In the genomic region with DNA sequence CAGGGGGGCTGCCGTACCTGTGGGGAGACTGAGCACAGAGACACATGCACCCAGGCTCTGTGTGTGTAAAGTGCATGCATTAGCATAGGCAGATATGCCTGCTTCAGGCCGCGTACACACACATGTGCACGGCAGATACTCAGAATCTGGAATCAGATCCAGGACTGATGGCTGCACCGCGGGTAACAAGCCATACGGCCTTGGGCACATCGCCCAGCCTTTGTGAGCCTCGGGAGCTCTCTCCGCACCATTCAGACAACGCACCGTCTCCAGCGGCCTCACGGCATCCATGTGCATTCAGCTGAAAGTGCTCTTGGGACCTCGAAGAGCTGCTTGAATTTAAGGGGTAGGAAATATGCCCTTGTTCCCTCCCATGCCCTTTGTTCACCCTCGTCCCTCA, we compare ENCODE assay signal across 1 cellular context.
TF ChIP-seq lines count a peak whose summit lies in the region.

No MANE protein-coding gene starts in this region.

TF ChIP-seq in GM23338, 12 proteins besides CTCF, POLR2A, EP300 and RAD21:
- no peak for TF ChIP-seq ZNF114 (CRISPR knock-in tag; IDR thresholded peaks at IDR 0.05)
- TF ChIP-seq EZH2phosphoT487 (IDR thresholded peaks at IDR 0.05; ENCODE audit: unreplicated experiment), result no peak
- TF ChIP-seq, protein P1, sequence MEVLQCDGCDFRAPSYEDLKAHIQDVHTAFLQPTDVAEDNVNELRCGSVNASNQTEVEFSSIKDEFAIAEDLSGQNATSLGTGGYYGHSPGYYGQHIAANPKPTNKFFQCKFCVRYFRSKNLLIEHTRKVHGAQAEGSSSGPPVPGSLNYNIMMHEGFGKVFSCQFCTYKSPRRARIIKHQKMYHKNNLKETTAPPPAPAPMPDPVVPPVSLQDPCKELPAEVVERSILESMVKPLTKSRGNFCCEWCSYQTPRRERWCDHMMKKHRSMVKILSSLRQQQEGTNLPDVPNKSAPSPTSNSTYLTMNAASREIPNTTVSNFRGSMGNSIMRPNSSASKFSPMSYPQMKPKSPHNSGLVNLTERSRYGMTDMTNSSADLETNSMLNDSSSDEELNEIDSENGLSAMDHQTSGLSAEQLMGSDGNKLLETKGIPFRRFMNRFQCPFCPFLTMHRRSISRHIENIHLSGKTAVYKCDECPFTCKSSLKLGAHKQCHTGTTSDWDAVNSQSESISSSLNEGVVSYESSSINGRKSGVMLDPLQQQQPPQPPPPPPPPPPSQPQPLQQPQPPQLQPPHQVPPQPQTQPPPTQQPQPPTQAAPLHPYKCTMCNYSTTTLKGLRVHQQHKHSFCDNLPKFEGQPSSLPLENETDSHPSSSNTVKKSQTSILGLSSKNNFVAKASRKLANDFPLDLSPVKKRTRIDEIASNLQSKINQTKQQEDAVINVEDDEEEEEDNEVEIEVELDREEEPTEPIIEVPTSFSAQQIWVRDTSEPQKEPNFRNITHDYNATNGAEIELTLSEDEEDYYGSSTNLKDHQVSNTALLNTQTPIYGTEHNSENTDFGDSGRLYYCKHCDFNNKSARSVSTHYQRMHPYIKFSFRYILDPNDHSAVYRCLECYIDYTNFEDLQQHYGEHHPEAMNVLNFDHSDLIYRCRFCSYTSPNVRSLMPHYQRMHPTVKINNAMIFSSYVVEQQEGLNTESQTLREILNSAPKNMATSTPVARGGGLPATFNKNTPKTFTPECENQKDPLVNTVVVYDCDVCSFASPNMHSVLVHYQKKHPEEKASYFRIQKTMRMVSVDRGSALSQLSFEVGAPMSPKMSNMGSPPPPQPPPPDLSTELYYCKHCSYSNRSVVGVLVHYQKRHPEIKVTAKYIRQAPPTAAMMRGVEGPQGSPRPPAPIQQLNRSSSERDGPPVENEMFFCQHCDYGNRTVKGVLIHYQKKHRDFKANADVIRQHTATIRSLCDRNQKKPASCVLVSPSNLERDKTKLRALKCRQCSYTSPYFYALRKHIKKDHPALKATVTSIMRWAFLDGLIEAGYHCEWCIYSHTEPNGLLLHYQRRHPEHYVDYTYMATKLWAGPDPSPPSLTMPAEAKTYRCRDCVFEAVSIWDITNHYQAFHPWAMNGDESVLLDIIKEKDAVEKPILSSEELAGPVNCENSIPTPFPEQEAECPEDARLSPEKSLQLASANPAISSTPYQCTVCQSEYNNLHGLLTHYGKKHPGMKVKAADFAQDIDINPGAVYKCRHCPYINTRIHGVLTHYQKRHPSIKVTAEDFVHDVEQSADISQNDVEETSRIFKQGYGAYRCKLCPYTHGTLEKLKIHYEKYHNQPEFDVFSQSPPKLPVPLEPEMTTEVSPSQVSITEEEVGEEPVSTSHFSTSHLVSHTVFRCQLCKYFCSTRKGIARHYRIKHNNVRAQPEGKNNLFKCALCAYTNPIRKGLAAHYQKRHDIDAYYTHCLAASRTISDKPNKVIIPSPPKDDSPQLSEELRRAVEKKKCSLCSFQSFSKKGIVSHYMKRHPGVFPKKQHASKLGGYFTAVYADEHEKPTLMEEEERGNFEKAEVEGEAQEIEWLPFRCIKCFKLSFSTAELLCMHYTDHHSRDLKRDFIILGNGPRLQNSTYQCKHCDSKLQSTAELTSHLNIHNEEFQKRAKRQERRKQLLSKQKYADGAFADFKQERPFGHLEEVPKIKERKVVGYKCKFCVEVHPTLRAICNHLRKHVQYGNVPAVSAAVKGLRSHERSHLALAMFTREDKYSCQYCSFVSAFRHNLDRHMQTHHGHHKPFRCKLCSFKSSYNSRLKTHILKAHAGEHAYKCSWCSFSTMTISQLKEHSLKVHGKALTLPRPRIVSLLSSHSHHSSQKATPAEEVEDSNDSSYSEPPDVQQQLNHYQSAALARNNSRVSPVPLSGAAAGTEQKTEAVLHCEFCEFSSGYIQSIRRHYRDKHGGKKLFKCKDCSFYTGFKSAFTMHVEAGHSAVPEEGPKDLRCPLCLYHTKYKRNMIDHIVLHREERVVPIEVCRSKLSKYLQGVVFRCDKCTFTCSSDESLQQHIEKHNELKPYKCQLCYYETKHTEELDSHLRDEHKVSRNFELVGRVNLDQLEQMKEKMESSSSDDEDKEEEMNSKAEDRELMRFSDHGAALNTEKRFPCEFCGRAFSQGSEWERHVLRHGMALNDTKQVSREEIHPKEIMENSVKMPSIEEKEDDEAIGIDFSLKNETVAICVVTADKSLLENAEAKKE (CRISPR knock-in tag; IDR thresholded peaks at IDR 0.05), result no peak
- no peak for TF ChIP-seq EZH2 (IDR thresholded peaks at IDR 0.05; ENCODE audit: low read depth, unreplicated experiment)
- no peak for TF ChIP-seq STAT1 (IDR thresholded peaks at IDR 0.05; ENCODE audit: unreplicated experiment)
- TF ChIP-seq ZNF331 (CRISPR knock-in tag; IDR thresholded peaks at IDR 0.05; ENCODE audit: low read depth), result no peak
- no peak for TF ChIP-seq NANOG (IDR thresholded peaks at IDR 0.05; ENCODE audit: borderline replicate concordance)
